ENCODE assay signal across 2 cellular contexts in the genomic region with DNA sequence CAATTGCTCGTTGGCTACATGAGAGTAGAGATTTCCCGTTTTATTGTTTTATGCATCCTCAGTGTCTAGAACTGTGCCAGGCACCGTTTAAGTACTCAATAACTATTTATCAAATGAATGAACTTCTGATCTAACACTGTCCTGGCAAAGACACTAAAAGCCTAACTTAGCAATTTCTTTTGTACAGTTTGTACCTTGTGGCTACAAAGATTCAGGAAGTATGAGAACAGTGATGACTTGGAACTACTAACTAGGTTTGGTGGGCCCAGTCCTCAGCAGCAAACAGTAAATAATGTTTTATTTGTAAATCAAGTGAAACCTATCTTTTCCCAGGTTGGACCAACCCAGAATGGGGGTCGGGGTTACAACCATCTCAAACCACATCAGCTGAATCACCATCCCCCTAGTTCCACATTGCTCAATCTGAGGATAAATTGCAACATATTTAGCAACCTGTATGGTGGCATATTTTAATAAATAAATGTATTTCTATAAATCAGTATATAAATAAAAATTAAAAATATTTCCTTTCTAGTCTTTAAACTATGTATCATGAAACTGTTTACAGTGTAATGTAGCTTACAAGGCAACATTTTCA.
TF ChIP-seq lines count a peak whose summit lies in the region.

No MANE protein-coding gene starts in this region.

TF ChIP-seq in IMR-90, 13 proteins besides CTCF, POLR2A, EP300 and RAD21:
- peak; percentile 55; the same call in 1 of the 2 replicates for TF ChIP-seq CEBPB (IDR thresholded peaks at IDR 0.05; ENCODE audit: low read depth, low read length)
- no peak for TF ChIP-seq MXI1 (IDR thresholded peaks at IDR 0.05; ENCODE audit: borderline replicate concordance, low read depth, low read length)
- no peak for TF ChIP-seq BHLHE40 (IDR thresholded peaks at IDR 0.05; ENCODE audit: low read depth, low read length)
- TF ChIP-seq SMC3 (IDR thresholded peaks at IDR 0.05; ENCODE audit: low read depth, low read length) = no peak
- no peak for TF ChIP-seq CHD1 (IDR thresholded peaks at IDR 0.05; ENCODE audit: low read depth, low read length)
- no peak for TF ChIP-seq MAFK (IDR thresholded peaks at IDR 0.05; ENCODE audit: low read depth, low read length)

TF ChIP-seq in K562, 482 proteins besides CTCF, POLR2A, EP300 and RAD21:
- TF ChIP-seq FOXM1 (IDR thresholded peaks at IDR 0.05; ENCODE audit: low read depth) = no peak
- TF ChIP-seq FOXM1 (CRISPR knock-in tag; IDR thresholded peaks at IDR 0.05; ENCODE audit: low read depth) = no peak
- peak; percentile 79 for TF ChIP-seq CEBPB (tag; IDR thresholded peaks at IDR 0.05)
- TF ChIP-seq SRSF9 (IDR thresholded peaks at IDR 0.05; ENCODE audit: borderline replicate concordance, low read depth, low read length) = no peak
- TF ChIP-seq SMARCA5 (IDR thresholded peaks at IDR 0.05) = no peak
- TF ChIP-seq, protein P1, sequence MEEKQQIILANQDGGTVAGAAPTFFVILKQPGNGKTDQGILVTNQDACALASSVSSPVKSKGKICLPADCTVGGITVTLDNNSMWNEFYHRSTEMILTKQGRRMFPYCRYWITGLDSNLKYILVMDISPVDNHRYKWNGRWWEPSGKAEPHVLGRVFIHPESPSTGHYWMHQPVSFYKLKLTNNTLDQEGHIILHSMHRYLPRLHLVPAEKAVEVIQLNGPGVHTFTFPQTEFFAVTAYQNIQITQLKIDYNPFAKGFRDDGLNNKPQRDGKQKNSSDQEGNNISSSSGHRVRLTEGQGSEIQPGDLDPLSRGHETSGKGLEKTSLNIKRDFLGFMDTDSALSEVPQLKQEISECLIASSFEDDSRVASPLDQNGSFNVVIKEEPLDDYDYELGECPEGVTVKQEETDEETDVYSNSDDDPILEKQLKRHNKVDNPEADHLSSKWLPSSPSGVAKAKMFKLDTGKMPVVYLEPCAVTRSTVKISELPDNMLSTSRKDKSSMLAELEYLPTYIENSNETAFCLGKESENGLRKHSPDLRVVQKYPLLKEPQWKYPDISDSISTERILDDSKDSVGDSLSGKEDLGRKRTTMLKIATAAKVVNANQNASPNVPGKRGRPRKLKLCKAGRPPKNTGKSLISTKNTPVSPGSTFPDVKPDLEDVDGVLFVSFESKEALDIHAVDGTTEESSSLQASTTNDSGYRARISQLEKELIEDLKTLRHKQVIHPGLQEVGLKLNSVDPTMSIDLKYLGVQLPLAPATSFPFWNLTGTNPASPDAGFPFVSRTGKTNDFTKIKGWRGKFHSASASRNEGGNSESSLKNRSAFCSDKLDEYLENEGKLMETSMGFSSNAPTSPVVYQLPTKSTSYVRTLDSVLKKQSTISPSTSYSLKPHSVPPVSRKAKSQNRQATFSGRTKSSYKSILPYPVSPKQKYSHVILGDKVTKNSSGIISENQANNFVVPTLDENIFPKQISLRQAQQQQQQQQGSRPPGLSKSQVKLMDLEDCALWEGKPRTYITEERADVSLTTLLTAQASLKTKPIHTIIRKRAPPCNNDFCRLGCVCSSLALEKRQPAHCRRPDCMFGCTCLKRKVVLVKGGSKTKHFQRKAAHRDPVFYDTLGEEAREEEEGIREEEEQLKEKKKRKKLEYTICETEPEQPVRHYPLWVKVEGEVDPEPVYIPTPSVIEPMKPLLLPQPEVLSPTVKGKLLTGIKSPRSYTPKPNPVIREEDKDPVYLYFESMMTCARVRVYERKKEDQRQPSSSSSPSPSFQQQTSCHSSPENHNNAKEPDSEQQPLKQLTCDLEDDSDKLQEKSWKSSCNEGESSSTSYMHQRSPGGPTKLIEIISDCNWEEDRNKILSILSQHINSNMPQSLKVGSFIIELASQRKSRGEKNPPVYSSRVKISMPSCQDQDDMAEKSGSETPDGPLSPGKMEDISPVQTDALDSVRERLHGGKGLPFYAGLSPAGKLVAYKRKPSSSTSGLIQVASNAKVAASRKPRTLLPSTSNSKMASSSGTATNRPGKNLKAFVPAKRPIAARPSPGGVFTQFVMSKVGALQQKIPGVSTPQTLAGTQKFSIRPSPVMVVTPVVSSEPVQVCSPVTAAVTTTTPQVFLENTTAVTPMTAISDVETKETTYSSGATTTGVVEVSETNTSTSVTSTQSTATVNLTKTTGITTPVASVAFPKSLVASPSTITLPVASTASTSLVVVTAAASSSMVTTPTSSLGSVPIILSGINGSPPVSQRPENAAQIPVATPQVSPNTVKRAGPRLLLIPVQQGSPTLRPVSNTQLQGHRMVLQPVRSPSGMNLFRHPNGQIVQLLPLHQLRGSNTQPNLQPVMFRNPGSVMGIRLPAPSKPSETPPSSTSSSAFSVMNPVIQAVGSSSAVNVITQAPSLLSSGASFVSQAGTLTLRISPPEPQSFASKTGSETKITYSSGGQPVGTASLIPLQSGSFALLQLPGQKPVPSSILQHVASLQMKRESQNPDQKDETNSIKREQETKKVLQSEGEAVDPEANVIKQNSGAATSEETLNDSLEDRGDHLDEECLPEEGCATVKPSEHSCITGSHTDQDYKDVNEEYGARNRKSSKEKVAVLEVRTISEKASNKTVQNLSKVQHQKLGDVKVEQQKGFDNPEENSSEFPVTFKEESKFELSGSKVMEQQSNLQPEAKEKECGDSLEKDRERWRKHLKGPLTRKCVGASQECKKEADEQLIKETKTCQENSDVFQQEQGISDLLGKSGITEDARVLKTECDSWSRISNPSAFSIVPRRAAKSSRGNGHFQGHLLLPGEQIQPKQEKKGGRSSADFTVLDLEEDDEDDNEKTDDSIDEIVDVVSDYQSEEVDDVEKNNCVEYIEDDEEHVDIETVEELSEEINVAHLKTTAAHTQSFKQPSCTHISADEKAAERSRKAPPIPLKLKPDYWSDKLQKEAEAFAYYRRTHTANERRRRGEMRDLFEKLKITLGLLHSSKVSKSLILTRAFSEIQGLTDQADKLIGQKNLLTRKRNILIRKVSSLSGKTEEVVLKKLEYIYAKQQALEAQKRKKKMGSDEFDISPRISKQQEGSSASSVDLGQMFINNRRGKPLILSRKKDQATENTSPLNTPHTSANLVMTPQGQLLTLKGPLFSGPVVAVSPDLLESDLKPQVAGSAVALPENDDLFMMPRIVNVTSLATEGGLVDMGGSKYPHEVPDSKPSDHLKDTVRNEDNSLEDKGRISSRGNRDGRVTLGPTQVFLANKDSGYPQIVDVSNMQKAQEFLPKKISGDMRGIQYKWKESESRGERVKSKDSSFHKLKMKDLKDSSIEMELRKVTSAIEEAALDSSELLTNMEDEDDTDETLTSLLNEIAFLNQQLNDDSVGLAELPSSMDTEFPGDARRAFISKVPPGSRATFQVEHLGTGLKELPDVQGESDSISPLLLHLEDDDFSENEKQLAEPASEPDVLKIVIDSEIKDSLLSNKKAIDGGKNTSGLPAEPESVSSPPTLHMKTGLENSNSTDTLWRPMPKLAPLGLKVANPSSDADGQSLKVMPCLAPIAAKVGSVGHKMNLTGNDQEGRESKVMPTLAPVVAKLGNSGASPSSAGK (IDR thresholded peaks at IDR 0.05) = no peak
- 0 out of 4 replicates have a peak, but pooled peaks of 1 of the 2 experiments have one; percentile 30 for TF ChIP-seq TRIM24 (IDR thresholded peaks at IDR 0.05)
- TF ChIP-seq MAFF (IDR thresholded peaks at IDR 0.05; ENCODE audit: low read length) = no peak
- TF ChIP-seq POU5F1 (IDR thresholded peaks at IDR 0.05; ENCODE audit: borderline replicate concordance, low read depth, low read length, partially characterized antibody) = no peak
- TF ChIP-seq ATF7 (IDR thresholded peaks at IDR 0.05) = no peak
- no peak for TF ChIP-seq ZNF253 (CRISPR knock-in tag; conservative IDR thresholded peaks at IDR 0.05)
- TF ChIP-seq CEBPG (CRISPR knock-in tag; IDR thresholded peaks at IDR 0.05) = peak; percentile 44; the same call in 1 of the 2 replicates
- peak; percentile 81 to 87 for TF ChIP-seq CEBPG (tag; conservative IDR thresholded peaks at IDR 0.05 in 1 of 2, IDR thresholded peaks at IDR 0.05 in 1 of 2)
- no peak for TF ChIP-seq RHOXF2B (CRISPR knock-in tag; conservative IDR thresholded peaks at IDR 0.05)
- TF ChIP-seq, protein P2, sequence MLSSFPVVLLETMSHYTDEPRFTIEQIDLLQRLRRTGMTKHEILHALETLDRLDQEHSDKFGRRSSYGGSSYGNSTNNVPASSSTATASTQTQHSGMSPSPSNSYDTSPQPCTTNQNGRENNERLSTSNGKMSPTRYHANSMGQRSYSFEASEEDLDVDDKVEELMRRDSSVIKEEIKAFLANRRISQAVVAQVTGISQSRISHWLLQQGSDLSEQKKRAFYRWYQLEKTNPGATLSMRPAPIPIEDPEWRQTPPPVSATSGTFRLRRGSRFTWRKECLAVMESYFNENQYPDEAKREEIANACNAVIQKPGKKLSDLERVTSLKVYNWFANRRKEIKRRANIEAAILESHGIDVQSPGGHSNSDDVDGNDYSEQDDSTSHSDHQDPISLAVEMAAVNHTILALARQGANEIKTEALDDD (IDR thresholded peaks at IDR 0.05) = peak; percentile 32; the same call in 1 of the 2 replicates
- TF ChIP-seq XRCC4 (IDR thresholded peaks at IDR 0.05; ENCODE audit: extremely low read depth, insufficient read depth, insufficient read length) = no peak
TF ChIP-seq in K562: peak in this region for 4.
